14 cellular contexts compared by ENCODE assay signal in genomic region chr5:119276976-119277375, GRCh38.
DNase-seq lines count a peak whose midpoint lies in the region; ATAC-seq and TF ChIP-seq lines count a peak whose summit lies in the region.
"Had no signal": no experiment of that assay in that cellular context is flagged by ENCODE, and none has a peak within 500 bp of the region (broad histone marks: within the 10 kb centered on the region; RNA-seq: fewer than 3 reads in every experiment).

No MANE protein-coding gene starts in this region.

- POLR2A ChIA-PET in activated naive CD8-positive, alpha-beta T cell treated with anti-CD3 and anti-CD28 coated beads, Interleukin-2, amount 10 ng/mL, durations not matched to agents 7 days and 5 days (lab: Charles Lee), result interaction anchor here (0.6 to 1.7 kb wide), 5 partner anchors 9 to 206 kb away, joined by 3 to 16 read pairs (median 8); partner anchors contain the start of gene DMXL1

- H3K27ac Mint-ChIP-seq in activated naive CD8-positive, alpha-beta T cell treated with anti-CD3 and anti-CD28 coated beads, Interleukin-2, amount 10 ng/mL, durations not matched to agents 7 days and 5 days, result peak overlapping the region; percentile 84
- H3K27ac Mint-ChIP-seq: HFFc6 had no signal

- 0 out of 2 replicates have a peak, but pooled peaks cover 2% of the 10 kb centered on the region for H3K36me3 ChIP-seq in DOHH2 (ENCODE audit: control insufficient read depth, low read length)
- H3K36me3 ChIP-seq: sigmoid colon had no signal

- H3K4me3 ChIP-seq in DOHH2 (ENCODE audit: low read length), result no peak overlapping the region
- H3K4me3 ChIP-seq: sigmoid colon had no signal

- no peak overlapping the region for H3K27ac ChIP-seq in DOHH2 (ENCODE audit: low read depth, low read length)
- H3K27ac ChIP-seq: C4-2B, sigmoid colon had no signal

- no peaks in the 10 kb centered on the region for H3K27me3 Mint-ChIP-seq in activated naive CD8-positive, alpha-beta T cell treated with anti-CD3 and anti-CD28 coated beads, Interleukin-2, amount 10 ng/mL, durations not matched to agents 7 days and 5 days

- peaks cover 22% of the 10 kb centered on the region for H3F3A ChIP-seq in DOHH2 (ENCODE audit: control insufficient read depth, insufficient read depth)

- H3K9me2 ChIP-seq in DOHH2 (replicated peaks; ENCODE audit: control insufficient read depth, low read length), result no peaks in the 10 kb centered on the region

- H3K4me1 ChIP-seq in DOHH2 (ENCODE audit: control insufficient read depth, low read length), result peaks cover 64% of the 10 kb centered on the region

- H3K4me1 Mint-ChIP-seq in activated naive CD8-positive, alpha-beta T cell treated with anti-CD3 and anti-CD28 coated beads, Interleukin-2, amount 10 ng/mL, durations not matched to agents 7 days and 5 days, result peaks cover 85% of the 10 kb centered on the region

- peaks cover 22% of the 10 kb centered on the region for H3K36me3 Mint-ChIP-seq in activated naive CD8-positive, alpha-beta T cell treated with anti-CD3 and anti-CD28 coated beads, Interleukin-2, amount 10 ng/mL, durations not matched to agents 7 days and 5 days

- peak overlapping the region; percentile 69 for H3K4me3 Mint-ChIP-seq in activated naive CD8-positive, alpha-beta T cell treated with anti-CD3 and anti-CD28 coated beads, Interleukin-2, amount 10 ng/mL, durations not matched to agents 7 days and 5 days
- H3K4me3 Mint-ChIP-seq: HFFc6 had no signal

- no peak for DNase-seq in activated naive CD8-positive, alpha-beta T cell treated with anti-CD3 and anti-CD28 coated beads, Interleukin-2, amount 10 ng/mL, durations not matched to agents 7 days and 5 days
- DNase-seq in T1000 (lab: John Stamatoyannopoulos, UW) (no peak), NCI-H1694 (lab: John Stamatoyannopoulos, UW) (no peak), EL (no peak)
- DNase-seq in central memory CD4-positive, alpha-beta T cell, result no peak
- DNase-seq: HFFc6, kidney glomerular epithelial cell, NCI-H2171, OCI-M1, sigmoid colon had no signal

- H3K4me2 ChIP-seq in DOHH2 (ENCODE audit: low read length), result peak overlapping the region; percentile 4; the same call in 1 of the 2 replicates

- TF ChIP-seq CTCF in DOHH2 (IDR thresholded peaks at IDR 0.05; ENCODE audit: low read depth, low read length, poor library complexity, severe bottlenecking), result no peak

- ATAC-seq in GM19455 (IDR thresholded peaks at IDR 0.05; ENCODE audit: unreplicated experiment) (peak; percentile 41), HG03521 (IDR thresholded peaks at IDR 0.05; ENCODE audit: unreplicated experiment) (peak; percentile 33)
- no peak for ATAC-seq in activated naive CD8-positive, alpha-beta T cell treated with anti-CD3 and anti-CD28 coated beads, Interleukin-2, amount 10 ng/mL, durations not matched to agents 7 days and 5 days (ENCODE audit: low read depth)

- peaks cover 33% of the 10 kb centered on the region for H3K79me2 ChIP-seq in DOHH2 (ENCODE audit: control insufficient read depth, low read length)

- H3K9me3 Mint-ChIP-seq in activated naive CD8-positive, alpha-beta T cell treated with anti-CD3 and anti-CD28 coated beads, Interleukin-2, amount 10 ng/mL, durations not matched to agents 7 days and 5 days, result no peaks in the 10 kb centered on the region
- H3K9me3 Mint-ChIP-seq: HFFc6 had no signal

- no peaks in the 10 kb centered on the region for H3K27me3 ChIP-seq in DOHH2 (ENCODE audit: control insufficient read depth, low read length)
- H3K27me3 ChIP-seq: sigmoid colon had no signal

- no peaks in the 10 kb centered on the region for H4K20me1 ChIP-seq in DOHH2 (ENCODE audit: control insufficient read depth, insufficient read depth, low read depth, low read length)

- H3K9me3 ChIP-seq in DOHH2 (ENCODE audit: control insufficient read depth, insufficient read depth, low read length), result no peaks in the 10 kb centered on the region
- H3K9me3 ChIP-seq: sigmoid colon had no signal
